ENCODE assay signal across 8 cellular contexts in genomic region chr17:4789701-4789950, GRCh38. TPM values are rescaled to one million over a fixed set of nuclear protein-coding genes. Genes with fewer than 3 reads are reported as not detected.
A peak's percentile ranks its signal among the peaks of the same experiment; 100 is the strongest.
DNase-seq lines count a peak whose midpoint lies in the region; ATAC-seq, FAIRE-seq and TF ChIP-seq lines count a peak whose summit lies in the region.

No MANE protein-coding gene starts in this region.

- H3K4me3 ChIP-seq in BJ (ENCODE audit: low read depth, low read length) (peak overlapping the region; percentile 69), bronchial epithelial cell (ENCODE audit: low read depth, low read length) (peak overlapping the region; percentile 77), muscle layer of colon (ENCODE audit: low read depth in 1 of 2, low read length in 2 of 2) (peak overlapping the region; percentile 61 to 68)

- no peak for DNase-seq in BJ (ENCODE audit: low read depth)
- DNase-seq in bronchial epithelial cell (ENCODE audit: low read depth) = no peak
- no peak for DNase-seq in NCI-H1930 (lab: John Stamatoyannopoulos, UW)
- no peak for DNase-seq in GM20000 (ENCODE audit: low spot score)

- no peaks in the 10 kb centered on the region for H3K36me3 ChIP-seq in BJ (ENCODE audit: control insufficient read depth, insufficient read depth, low read length)
- no peaks in the 10 kb centered on the region for H3K36me3 ChIP-seq in bronchial epithelial cell (ENCODE audit: control insufficient read depth, insufficient read depth, low read length)
- H3K36me3 ChIP-seq in muscle layer of colon (ENCODE audit: insufficient read depth, low read length) = no peaks in the 10 kb centered on the region

- peak overlapping the region; percentile 73 for H3K27ac ChIP-seq in muscle layer of colon (ENCODE audit: low read depth, low read length)

- CTCF ChIA-PET in BJ (lab: Yijun Ruan, JAX) = interaction anchor here (1.1 to 7.9 kb wide), 25 partner anchors 9 to 123 kb away, joined by 3 to 112 read pairs (median 7); partner anchors contain the start of genes ARRB2, C17orf107, CHRNE and PLD2

- H3K9me3 ChIP-seq in muscle layer of colon (ENCODE audit: low read length) = no peaks in the 10 kb centered on the region

- peaks cover 32% of the 10 kb centered on the region for H3K4me1 ChIP-seq in muscle layer of colon (ENCODE audit: insufficient read depth, low read length)

- POLR2A ChIA-PET in BJ (lab: Charles Lee) = interaction anchor here (0.7 kb wide), 1 partner anchor 17 kb away, joined by 5 read pairs; the partner anchor contains the start of gene PLD2

- no peak for FAIRE-seq in bronchial epithelial cell (lab: Jason Lieb, UNC)

- peak overlapping the region; percentile 57 for H3K9ac ChIP-seq in muscle layer of colon (ENCODE audit: low read length)

- TF ChIP-seq CTCF in BJ (IDR thresholded peaks at IDR 0.05; ENCODE audit: insufficient read depth, low read depth, low read length) (no peak), bronchial epithelial cell (IDR thresholded peaks at IDR 0.05; ENCODE audit: insufficient read depth, low read length, severe bottlenecking) (no peak), GM20000 (IDR thresholded peaks at IDR 0.05; ENCODE audit: extremely low read depth, missing control alignments) (no peak)

- peak; percentile 28 for ATAC-seq in HG02938 (IDR thresholded peaks at IDR 0.05; ENCODE audit: unreplicated experiment)
- no peak for ATAC-seq in GM18907 (IDR thresholded peaks at IDR 0.05; ENCODE audit: unreplicated experiment)
- no peak for ATAC-seq in GM18867 (IDR thresholded peaks at IDR 0.05; ENCODE audit: unreplicated experiment)

- H3K27me3 ChIP-seq in BJ (ENCODE audit: control insufficient read depth, insufficient read depth, low read length) (peaks cover 7% of the 10 kb centered on the region), bronchial epithelial cell (ENCODE audit: control insufficient read depth, insufficient read depth, low read length) (peaks cover 3% of the 10 kb centered on the region), muscle layer of colon (ENCODE audit: control insufficient read depth in 1 of 2, insufficient read depth in 2 of 2, low read length in 2 of 2) (peaks cover 0 to 3% of the 10 kb centered on the region in 2 donors)

RNA-seq across cellular contexts. Expression of gene GLTPD2, which starts 0.9 kb away (rescaled TPM):
- not detected in 2 replicates for polyA plus RNA-seq in BJ (2011; rRNA removed)
- polyA minus RNA-seq in BJ (2011; rRNA and poly(A)+ RNA removed) = not detected in 2 replicates
- not detected in 2 replicates for total RNA-seq in bronchial epithelial cell

RNA-seq across cellular contexts. Expression of gene VMO1, which starts 3.5 kb away (rescaled TPM):
- polyA plus RNA-seq in BJ (2011; rRNA removed) = 0.27 and 0.92 TPM in 2 replicates
- polyA minus RNA-seq in BJ (2011; rRNA and poly(A)+ RNA removed) = not detected in 2 replicates
- total RNA-seq in bronchial epithelial cell = 0.77 TPM in 1 of 2 replicates, not detected in the other

RNA-seq across cellular contexts. Expression of gene PSMB6, which starts 6.3 kb away (rescaled TPM):
- polyA plus RNA-seq in BJ (2011; rRNA removed) = 222 and 289 TPM in 2 replicates
- 105 and 157 TPM in 2 replicates for polyA minus RNA-seq in BJ (2011; rRNA and poly(A)+ RNA removed)
- 144 and 157 TPM in 2 replicates for total RNA-seq in bronchial epithelial cell

RNA-seq across cellular contexts. Expression of gene PLD2, which starts 17.3 kb away (rescaled TPM):
- polyA plus RNA-seq in BJ (2011; rRNA removed) = 24.0 and 34.1 TPM in 2 replicates
- polyA minus RNA-seq in BJ (2011; rRNA and poly(A)+ RNA removed) = 26.1 and 32.8 TPM in 2 replicates
- 20.0 and 41.6 TPM in 2 replicates for total RNA-seq in bronchial epithelial cell
